8 cellular contexts compared by ENCODE assay signal in the genomic region with DNA sequence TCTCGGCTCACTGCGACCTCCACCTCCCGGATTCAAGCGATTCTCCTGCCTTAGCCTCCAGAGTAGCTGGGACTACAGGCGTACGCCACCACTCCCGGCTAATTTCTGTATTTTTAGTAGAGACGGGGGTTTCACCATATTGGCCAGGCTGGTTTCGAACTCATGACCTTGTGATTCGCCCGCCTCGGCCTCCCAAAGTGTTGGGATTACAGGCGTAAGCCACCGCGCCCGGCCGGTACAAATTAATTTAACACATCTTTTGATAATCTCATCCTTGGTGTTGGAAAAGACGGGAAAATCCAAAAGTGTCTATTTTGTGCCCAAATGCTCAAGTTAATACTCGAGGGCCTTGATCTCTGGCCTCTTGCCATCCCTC. TPM values are rescaled to one million over a fixed set of nuclear protein-coding genes. Genes with fewer than 3 reads are reported as not detected.
A peak's percentile ranks its signal among the peaks of the same experiment; 100 is the strongest.
DNase-seq lines count a peak whose midpoint lies in the region; ATAC-seq and TF ChIP-seq lines count a peak whose summit lies in the region.
"Not testable (repeated sequence)": the region's sequence is repeated elsewhere in the genome, so short reads cannot be mapped to it uniquely, and the experiment has no call there.

No MANE protein-coding gene starts in this region.

- not testable (repeated sequence) for H3K9ac ChIP-seq in iPS-15b (ENCODE audit: low read depth, low read length)

- H3K27me3 ChIP-seq in A673 (replicated peaks; ENCODE audit: insufficient read depth, low read depth, low read length, poor library complexity); HAP-1 (ENCODE audit: low read depth); SJSA1 (replicated peaks); iPS-15b (ENCODE audit: control insufficient read depth, insufficient read depth, low read length): not testable (repeated sequence)

- not testable (repeated sequence) for H3K9me3 Mint-ChIP-seq in activated naive CD8-positive, alpha-beta T cell treated with anti-CD3 and anti-CD28 coated beads for 36 hours; effector memory CD8-positive, alpha-beta T cell; natural killer cell

- not testable (repeated sequence) for ATAC-seq in effector memory CD8-positive, alpha-beta T cell (replicated peaks); natural killer cell

- CTCF ChIA-PET in A673 (lab: Charles Lee), result not testable (repeated sequence)

- peak overlapping the region; percentile 78 for H3K4me3 ChIP-seq in A673 (ENCODE audit: low read depth, low read length, poor library complexity, severe bottlenecking)
- peak overlapping the region; percentile 92 for H3K4me3 ChIP-seq in HAP-1
- H3K4me3 ChIP-seq in SJSA1, result peak overlapping the region; percentile 94
- H3K4me3 ChIP-seq in iPS-15b (ENCODE audit: low read depth, low read length), result peak overlapping the region; percentile 96

- peak overlapping the region; percentile 98 for H3K27ac Mint-ChIP-seq in activated naive CD8-positive, alpha-beta T cell treated with anti-CD3 and anti-CD28 coated beads for 36 hours
- peak overlapping the region; percentile 94 to 95 for H3K27ac Mint-ChIP-seq in effector memory CD8-positive, alpha-beta T cell
- peak overlapping the region; percentile 90 to 96 for H3K27ac Mint-ChIP-seq in natural killer cell

- H3K36me3 ChIP-seq in A673 (ENCODE audit: insufficient read depth, low read length, poor library complexity, severe bottlenecking); HAP-1 (replicated peaks); iPS-15b (ENCODE audit: control insufficient read depth, insufficient read depth, low read length): not testable (repeated sequence)
- peaks cover 16% of the 10 kb centered on the region for H3K36me3 ChIP-seq in SJSA1

- not testable (repeated sequence) for TF ChIP-seq CTCF in A673 (conservative IDR thresholded peaks at IDR 0.05; ENCODE audit: low read depth, low read length); natural killer cell (IDR thresholded peaks at IDR 0.05)

- not testable (repeated sequence) for BruUV-seq in A673 (replicated peaks; lab: Mats Ljungman, UMichigan)

- peak overlapping the region; percentile 97 for H3K4me3 Mint-ChIP-seq in activated naive CD8-positive, alpha-beta T cell treated with anti-CD3 and anti-CD28 coated beads for 36 hours
- peak overlapping the region; percentile 92 to 95 for H3K4me3 Mint-ChIP-seq in effector memory CD8-positive, alpha-beta T cell
- H3K4me3 Mint-ChIP-seq in natural killer cell, result peak overlapping the region; percentile 98

- intact Hi-C loops in A673 (cut with micrococcal nuclease; ENCODE audit: unreplicated experiment); natural killer cell (cut with micrococcal nuclease): not testable (repeated sequence)

- not testable (repeated sequence) for DNase-seq in A673 (ENCODE audit: low spot score); HAP-1 (ENCODE audit: low spot score in 2 of 2); SJSA1 (ENCODE audit: low read depth in 1 of 2, low spot score in 2 of 2); activated naive CD8-positive, alpha-beta T cell treated with anti-CD3 and anti-CD28 coated beads for 36 hours; effector memory CD8-positive, alpha-beta T cell; natural killer cell
- DNase-seq in stimulated activated CD4-positive, alpha-beta T cell treated with anti-CD3 and anti-CD28 coated beads, Interleukin-1b, Interleukin-23, amount 100 ng/mL, for 48 hours, result peak; percentile 2

- POLR2A ChIA-PET in A673 (lab: Charles Lee; ENCODE audit: low non-redundant PET), result not testable (repeated sequence)

- peak overlapping the region; percentile 89 for H3K27ac ChIP-seq in A673 (ENCODE audit: low read depth, low read length, poor library complexity, severe bottlenecking)
- peak overlapping the region; percentile 83 for H3K27ac ChIP-seq in SJSA1

- H3K27me3 Mint-ChIP-seq in activated naive CD8-positive, alpha-beta T cell treated with anti-CD3 and anti-CD28 coated beads for 36 hours; effector memory CD8-positive, alpha-beta T cell; natural killer cell (ENCODE audit: low read depth in 2 of 2): not testable (repeated sequence)

- not testable (repeated sequence) for H3K9me3 ChIP-seq in A673 (ENCODE audit: low read depth, low read length, poor library complexity, severe bottlenecking); HAP-1; SJSA1 (replicated peaks); iPS-15b (ENCODE audit: control insufficient read depth, insufficient read depth, low read length)

- peaks cover 20% of the 10 kb centered on the region for H3K36me3 Mint-ChIP-seq in activated naive CD8-positive, alpha-beta T cell treated with anti-CD3 and anti-CD28 coated beads for 36 hours
- H3K36me3 Mint-ChIP-seq in effector memory CD8-positive, alpha-beta T cell (ENCODE audit: insufficient read depth), result peaks cover 31% of the 10 kb centered on the region
- H3K36me3 Mint-ChIP-seq in natural killer cell, result not testable (repeated sequence)

- in situ Hi-C loops in HAP-1 (cut with MboI; ENCODE audit: low sequenced_read_pairs), result loop anchor here (5.0 kb wide), 1 partner anchor 62 kb away; no protein-coding TSS in a partner anchor

- H3K4me1 ChIP-seq in A673 (ENCODE audit: insufficient read depth, low read length, poor library complexity, severe bottlenecking) (peaks cover 13% of the 10 kb centered on the region), HAP-1 (peaks cover 40% of the 10 kb centered on the region), SJSA1 (replicated peaks) (peaks cover 14% of the 10 kb centered on the region)
- not testable (repeated sequence) for H3K4me1 ChIP-seq in iPS-15b (ENCODE audit: control insufficient read depth, insufficient read depth, low read length)

- peaks cover 35% of the 10 kb centered on the region for H3K4me1 Mint-ChIP-seq in activated naive CD8-positive, alpha-beta T cell treated with anti-CD3 and anti-CD28 coated beads for 36 hours
- peaks cover 41 to 42% of the 10 kb centered on the region in 2 donors for H3K4me1 Mint-ChIP-seq in effector memory CD8-positive, alpha-beta T cell (ENCODE audit: low read depth in 2 of 2)
- H3K4me1 Mint-ChIP-seq in natural killer cell, result peaks cover 45 to 56% of the 10 kb centered on the region in 2 donors

RNA-seq across cellular contexts. Expression of gene SCAMP1, which starts 1.0 kb away (rescaled TPM):
- total RNA-seq in A673 (2021) (28.7 and 30.2 TPM in 2 replicates), natural killer cell (10 to 100 TPM; 19.9 to 27.1 (median 20.5) TPM)
- total RNA-seq in SJSA1 (2014; rRNA removed; shearing (Covaris generic)), result 26.9 and 42.3 TPM in 2 replicates
- total RNA-seq in activated naive CD8-positive, alpha-beta T cell treated with anti-CD3 and anti-CD28 coated beads for 36 hours, result 10 to 100 TPM; 15.6 to 19.9 TPM
